In genomic region chr2:15610430-15610952, GRCh38 we compare ENCODE assay signal across 27 cellular contexts.
"Had no signal": no experiment of that assay in that cellular context is flagged by ENCODE, and none has a peak within 500 bp of the region (broad histone marks: within the 10 kb centered on the region; RNA-seq: fewer than 3 reads in every experiment).

No MANE protein-coding gene starts in this region.

- ATAC-seq: left colon; left lung; lower lobe of right lung; natural killer cell; right cardiac atrium; sciatic nerve; stimulated activated naive B cell treated with anti-CD40 and anti-IgM and Interleukin-4, amounts not matched to agents 10 μg/mL and 1 μg/mL and 100 μg/mL, for 72 hours; stimulated activated naive CD8-positive, alpha-beta T cell treated with anti-CD3 and anti-CD28 coated beads, Interleukin-15, Interleukin-2, amounts not matched to agents 100 U/mL and 50 U/mL, for 24 hours had no signal

- H3K9me3 Mint-ChIP-seq: naive B cell, natural killer cell had no signal

- H3K27me3 ChIP-seq: left lung, ovary, stomach, testis, thyroid gland, transverse colon, upper lobe of left lung, vagina had no signal

- H3K27me3 Mint-ChIP-seq: naive B cell; stimulated activated naive B cell treated with anti-CD40 and anti-IgM and Interleukin-4, amounts not matched to agents 10 μg/mL and 1 μg/mL and 100 μg/mL, for 72 hours had no signal

- H3K9me3 ChIP-seq: left lung, lower lobe of right lung, ovary, prostate gland, stomach, testis, thyroid gland, transverse colon, upper lobe of left lung, vagina had no signal

- H3K36me3 ChIP-seq: ovary had no signal

- H3K27ac ChIP-seq: left lung, lower lobe of right lung, ovary, prostate gland, skin epidermis, stomach, testis, thyroid gland, transverse colon, upper lobe of left lung, vagina had no signal

- FAIRE-seq: keratinocyte had no signal

- H3K4me3 Mint-ChIP-seq: mesothelial cell of epicardium; natural killer cell; stimulated activated naive B cell treated with anti-CD40 and anti-IgM and Interleukin-4, amounts not matched to agents 10 μg/mL and 1 μg/mL and 100 μg/mL, for 72 hours had no signal

- DNase-seq: hippocampal formation; left colon; left lung; lower lobe of right lung; mesendoderm; naive B cell; natural killer cell; ovary; retina; right cardiac atrium; stimulated activated CD4-positive, alpha-beta T cell treated with anti-CD3 and anti-CD28 coated beads, Interleukin-12 subunit alpha, Interleukin-12 subunit beta, amount 100 ng/mL, for 4 hours; stimulated activated CD4-positive, alpha-beta T cell treated with anti-CD3 and anti-CD28 coated beads, Interleukin-15, amount 100 ng/mL, for 24 hours; stimulated activated CD4-positive, alpha-beta T cell treated with anti-CD3 and anti-CD28 coated beads, Interleukin-2, amount 100 ng/mL, for 24 hours; stimulated activated CD4-positive, alpha-beta T cell treated with anti-CD3 and anti-CD28 coated beads, Interleukin-4, amount 100 ng/mL, for 1 hour; stimulated activated naive B cell treated with anti-CD40 and anti-IgM and Interleukin-4, amounts not matched to agents 10 μg/mL and 1 μg/mL and 100 μg/mL, for 72 hours; stimulated activated naive CD8-positive, alpha-beta T cell treated with anti-CD3 and anti-CD28 coated beads, Interleukin-15, Interleukin-2, amounts not matched to agents 100 U/mL and 50 U/mL, for 24 hours; stomach; testis; thyroid gland; transverse colon had no signal

- H3K4me3 ChIP-seq: left lung, lower lobe of right lung, ovary, prostate gland, skin epidermis, stomach, testis, thyroid gland, transverse colon, upper lobe of left lung, vagina had no signal

- H3K4me1 ChIP-seq: left lung, lower lobe of right lung, prostate gland, testis, thyroid gland, transverse colon, upper lobe of left lung, vagina had no signal

- H3K27ac Mint-ChIP-seq: mesothelial cell of epicardium, naive B cell, natural killer cell had no signal

- H3K4me1 Mint-ChIP-seq: mesothelial cell of epicardium; stimulated activated naive B cell treated with anti-CD40 and anti-IgM and Interleukin-4, amounts not matched to agents 10 μg/mL and 1 μg/mL and 100 μg/mL, for 72 hours had no signal
